1 cellular context compared by ENCODE assay signal in the genomic region with DNA sequence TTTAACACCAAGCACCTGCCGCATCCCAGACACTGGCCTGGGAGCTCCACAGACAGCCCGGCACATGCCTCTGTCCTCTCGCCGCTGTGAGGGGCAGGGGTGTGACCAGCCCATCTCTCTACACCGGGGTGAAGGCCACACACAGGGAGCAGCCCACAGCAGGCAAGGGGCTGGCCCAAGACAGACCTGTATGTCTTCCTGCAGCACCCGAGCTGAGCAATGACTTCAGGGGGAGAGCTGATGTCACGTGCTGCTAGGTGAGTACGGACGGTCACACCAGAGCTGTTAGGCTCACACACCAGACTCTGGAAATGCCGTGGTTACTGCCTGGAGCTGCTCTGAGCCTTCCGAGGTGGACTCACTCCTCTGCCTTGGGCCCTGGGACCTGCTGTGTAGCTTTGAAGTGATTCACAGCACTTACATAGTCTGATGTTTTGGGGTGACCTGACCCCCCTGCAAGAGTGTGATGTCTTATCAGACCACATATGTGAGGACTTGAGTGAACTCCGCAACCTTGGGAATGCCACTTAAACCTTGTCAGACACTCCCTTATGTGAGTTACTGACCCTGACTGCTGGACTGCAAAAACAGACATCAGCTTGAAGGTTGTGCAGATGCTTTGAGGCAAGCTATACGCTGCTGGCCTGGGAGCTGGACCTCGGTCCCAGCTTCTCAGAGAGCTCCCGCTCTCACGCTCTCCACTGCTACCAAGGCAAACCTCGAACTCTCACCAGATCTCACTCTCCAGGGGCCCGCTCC.
TF ChIP-seq lines count a peak whose summit lies in the region.

No MANE protein-coding gene starts in this region.

TF ChIP-seq in HEK293, 187 proteins besides CTCF, POLR2A, EP300 and RAD21:
- TF ChIP-seq ZNF529 (tag by site-specific recombination; IDR thresholded peaks at IDR 0.05; ENCODE audit: insufficient replicate concordance) (no peak), SCRT2 (tag by site-specific recombination; IDR thresholded peaks at IDR 0.05) (0 out of 2 replicates have a peak, but pooled peaks have one; percentile 23), ZNF600 (tag by site-specific recombination; IDR thresholded peaks at IDR 0.05) (peak; percentile 15; the same call in 1 of the 2 replicates), ZNF266 (tag by site-specific recombination; IDR thresholded peaks at IDR 0.05; ENCODE audit: low read depth) (no peak), ZBTB48 (tag by site-specific recombination; IDR thresholded peaks at IDR 0.05) (peak; percentile 61), ZNF596 (tag by site-specific recombination; IDR thresholded peaks at IDR 0.05) (no peak)
- TF ChIP-seq, protein P1, sequence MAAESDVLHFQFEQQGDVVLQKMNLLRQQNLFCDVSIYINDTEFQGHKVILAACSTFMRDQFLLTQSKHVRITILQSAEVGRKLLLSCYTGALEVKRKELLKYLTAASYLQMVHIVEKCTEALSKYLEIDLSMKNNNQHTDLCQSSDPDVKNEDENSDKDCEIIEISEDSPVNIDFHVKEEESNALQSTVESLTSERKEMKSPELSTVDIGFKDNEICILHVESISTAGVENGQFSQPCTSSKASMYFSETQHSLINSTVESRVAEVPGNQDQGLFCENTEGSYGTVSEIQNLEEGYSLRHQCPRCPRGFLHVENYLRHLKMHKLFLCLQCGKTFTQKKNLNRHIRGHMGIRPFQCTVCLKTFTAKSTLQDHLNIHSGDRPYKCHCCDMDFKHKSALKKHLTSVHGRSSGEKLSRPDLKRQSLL (tag by site-specific recombination; IDR thresholded peaks at IDR 0.05), result peak; percentile 74; the same call in 1 of the 2 replicates
- TF ChIP-seq, protein P2, sequence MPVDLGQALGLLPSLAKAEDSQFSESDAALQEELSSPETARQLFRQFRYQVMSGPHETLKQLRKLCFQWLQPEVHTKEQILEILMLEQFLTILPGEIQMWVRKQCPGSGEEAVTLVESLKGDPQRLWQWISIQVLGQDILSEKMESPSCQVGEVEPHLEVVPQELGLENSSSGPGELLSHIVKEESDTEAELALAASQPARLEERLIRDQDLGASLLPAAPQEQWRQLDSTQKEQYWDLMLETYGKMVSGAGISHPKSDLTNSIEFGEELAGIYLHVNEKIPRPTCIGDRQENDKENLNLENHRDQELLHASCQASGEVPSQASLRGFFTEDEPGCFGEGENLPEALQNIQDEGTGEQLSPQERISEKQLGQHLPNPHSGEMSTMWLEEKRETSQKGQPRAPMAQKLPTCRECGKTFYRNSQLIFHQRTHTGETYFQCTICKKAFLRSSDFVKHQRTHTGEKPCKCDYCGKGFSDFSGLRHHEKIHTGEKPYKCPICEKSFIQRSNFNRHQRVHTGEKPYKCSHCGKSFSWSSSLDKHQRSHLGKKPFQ (tag by site-specific recombination; IDR thresholded peaks at IDR 0.05), result 0 out of 2 replicates have a peak, but pooled peaks have one; percentile 47
